10 cellular contexts compared by ENCODE assay signal in genomic region chr9:97487107-97487506, GRCh38. TPM values are rescaled to one million over a fixed set of nuclear protein-coding genes. Genes with fewer than 3 reads are reported as not detected.
A peak's percentile ranks its signal among the peaks of the same experiment; 100 is the strongest.
DNase-seq lines count a peak whose midpoint lies in the region; ATAC-seq and TF ChIP-seq lines count a peak whose summit lies in the region.
"Had no signal": no experiment of that assay in that cellular context is flagged by ENCODE, and none has a peak within 500 bp of the region (broad histone marks: within the 10 kb centered on the region; RNA-seq: fewer than 3 reads in every experiment).

No MANE protein-coding gene starts in this region.

- H3K27me3 Mint-ChIP-seq in MCF 10A (ENCODE audit: insufficient read depth, unreplicated experiment) (no peaks in the 10 kb centered on the region), T-cell (no peaks in the 10 kb centered on the region)
- H3K27me3 Mint-ChIP-seq: dendritic cell treated with granulocyte-macrophage colony-stimulating factor and Interleukin-4, amounts not matched to agents 40 ng/mL and 50 ng/mL, for 4 days had no signal

- peaks cover 0 to 4% of the 10 kb centered on the region in 2 donors for H3K9me3 ChIP-seq in breast epithelium
- no peaks in the 10 kb centered on the region for H3K9me3 ChIP-seq in OCI-LY7 (ENCODE audit: low read length)
- H3K9me3 ChIP-seq in upper lobe of right lung = peaks cover 7% of the 10 kb centered on the region

- H3K9me3 Mint-ChIP-seq in MCF 10A (ENCODE audit: unreplicated experiment) = no peaks in the 10 kb centered on the region
- H3K9me3 Mint-ChIP-seq in T-cell = peaks cover 3 to 13% (median 11%) of the 10 kb centered on the region in 3 donors
- H3K9me3 Mint-ChIP-seq: dendritic cell treated with granulocyte-macrophage colony-stimulating factor and Interleukin-4, amounts not matched to agents 40 ng/mL and 50 ng/mL, for 4 days had no signal

- H3K36me3 Mint-ChIP-seq in MCF 10A (ENCODE audit: insufficient read depth, unreplicated experiment) (peaks cover 8% of the 10 kb centered on the region), T-cell (peaks cover 81% of the 10 kb centered on the region)

- no peaks in the 10 kb centered on the region for H3K4me1 Mint-ChIP-seq in MCF 10A (ENCODE audit: insufficient read depth, unreplicated experiment)
- no peaks in the 10 kb centered on the region for H3K4me1 Mint-ChIP-seq in T-cell

- intact Hi-C loops in MCF 10A (cut with micrococcal nuclease) (no loop called here), breast epithelium (cut with DNase I; ENCODE audit: low total_unique reads) (no loop called here), OCI-LY7 (cut with micrococcal nuclease; ENCODE audit: unreplicated experiment) (no loop called here), upper lobe of right lung (cut with DNase I) (no loop called here)

- peak; percentile 25 for DNase-seq in MCF 10A (ENCODE audit: unreplicated experiment)
- no peak for DNase-seq in breast epithelium (ENCODE audit: low spot score in 2 of 2)
- no peak for DNase-seq in OCI-LY7 (ENCODE audit: low spot score)
- DNase-seq in erythroblast (lab: John Stamatoyannopoulos, UW) = peak; percentile 17 to 26
- no peak for DNase-seq in upper lobe of right lung
- no peak for DNase-seq in T-cell

- no peak overlapping the region for H3K4me3 Mint-ChIP-seq in MCF 10A (ENCODE audit: unreplicated experiment)
- no peak overlapping the region for H3K4me3 Mint-ChIP-seq in T-cell
- H3K4me3 Mint-ChIP-seq: CD14-positive monocyte; dendritic cell treated with granulocyte-macrophage colony-stimulating factor and Interleukin-4, amounts not matched to agents 40 ng/mL and 50 ng/mL, for 4 days had no signal

- no peaks in the 10 kb centered on the region for H3K36me3 ChIP-seq in breast epithelium
- no peaks in the 10 kb centered on the region for H3K36me3 ChIP-seq in OCI-LY7 (ENCODE audit: insufficient read depth, low read length)
- H3K36me3 ChIP-seq in upper lobe of right lung = peaks cover 14% of the 10 kb centered on the region

- BruUV-seq in MCF 10A (replicated peaks; lab: Mats Ljungman, UMichigan) (no TSS peak), OCI-LY7 (replicated peaks; lab: Mats Ljungman, UMichigan) (no TSS peak)

- CTCF ChIA-PET in MCF 10A (lab: Yijun Ruan, JAX) = interaction anchor here (0.6 to 4.2 kb wide), 7 partner anchors 14 to 403 kb away, joined by 3 to 36 read pairs (median 5); no protein-coding TSS in a partner anchor
- CTCF ChIA-PET in OCI-LY7 (lab: Charles Lee; ENCODE audit: unreplicated experiment) = no interaction called here
- CTCF ChIA-PET in T-cell (lab: Charles Lee) = no interaction called here

- POLR2A ChIA-PET in MCF 10A (lab: Yijun Ruan, JAX) (interaction anchor here (0.6 to 1.3 kb wide), 4 partner anchors 9 to 129 kb away, joined by 3 read pairs; no protein-coding TSS in a partner anchor), OCI-LY7 (lab: Charles Lee) (no interaction called here), T-cell (lab: Charles Lee) (no interaction called here)

- H2AFZ ChIP-seq in OCI-LY7 (ENCODE audit: low read length) = no peak overlapping the region

- H3K4me2 ChIP-seq in OCI-LY7 (ENCODE audit: low read length) = no peak overlapping the region

- H3K27ac ChIP-seq in breast epithelium = no peak overlapping the region
- H3K27ac ChIP-seq in OCI-LY7 (ENCODE audit: low read depth, low read length, poor library complexity, severe bottlenecking) = no peak overlapping the region
- H3K27ac ChIP-seq in upper lobe of right lung = no peak overlapping the region

- H3K27me3 ChIP-seq in breast epithelium (no peaks in the 10 kb centered on the region), upper lobe of right lung (no peaks in the 10 kb centered on the region)

- H3K27ac Mint-ChIP-seq in MCF 10A (ENCODE audit: low read depth, unreplicated experiment) (no peak overlapping the region), T-cell (no peak overlapping the region)
- H3K27ac Mint-ChIP-seq: dendritic cell treated with granulocyte-macrophage colony-stimulating factor and Interleukin-4, amounts not matched to agents 40 ng/mL and 50 ng/mL, for 4 days had no signal

- no peak for TF ChIP-seq POLR2A in breast epithelium (IDR thresholded peaks at IDR 0.05)
- no peak for TF ChIP-seq POLR2A in erythroblast (IDR thresholded peaks at IDR 0.05; ENCODE audit: low read length)

- peak; percentile 16 for TF ChIP-seq CTCF in MCF 10A (IDR thresholded peaks at IDR 0.05; ENCODE audit: unreplicated experiment)
- no peak for TF ChIP-seq CTCF in breast epithelium (IDR thresholded peaks at IDR 0.05)
- TF ChIP-seq CTCF in OCI-LY7 (conservative IDR thresholded peaks at IDR 0.05; ENCODE audit: low read length) = peak; percentile 58
- TF ChIP-seq CTCF in upper lobe of right lung (IDR thresholded peaks at IDR 0.05) = no peak

- no peaks in the 10 kb centered on the region for H3K79me2 ChIP-seq in OCI-LY7 (ENCODE audit: insufficient read depth, low read depth, low read length)

- no peaks in the 10 kb centered on the region for H3K9me2 ChIP-seq in OCI-LY7 (ENCODE audit: insufficient read depth, low read length)

- ATAC-seq in upper lobe of right lung (peak; percentile 64), GM18498 (IDR thresholded peaks at IDR 0.05; ENCODE audit: unreplicated experiment) (no peak), T-cell (replicated peaks in 1 of 4) (no peak), HG03139 (IDR thresholded peaks at IDR 0.05; ENCODE audit: unreplicated experiment) (no peak)

- H3K4me1 ChIP-seq in breast epithelium = no peaks in the 10 kb centered on the region
- no peaks in the 10 kb centered on the region for H3K4me1 ChIP-seq in OCI-LY7 (ENCODE audit: insufficient read depth, low read length, poor library complexity, severe bottlenecking)
- no peaks in the 10 kb centered on the region for H3K4me1 ChIP-seq in upper lobe of right lung

- H3K4me3 ChIP-seq in breast epithelium (no peak overlapping the region), OCI-LY7 (ENCODE audit: low read depth, low read length, poor library complexity, severe bottlenecking) (no peak overlapping the region), upper lobe of right lung (no peak overlapping the region)

- H4K20me1 ChIP-seq in OCI-LY7 (ENCODE audit: insufficient read depth, low read length) = no peaks in the 10 kb centered on the region

RNA-seq across cellular contexts. Expression of gene TMOD1, which starts 14.4 kb away (rescaled TPM):
- total RNA-seq in MCF 10A (2022) = 0.26 TPM in 1 of 2 replicates, not detected in the other
- total RNA-seq in breast epithelium = 10 to 100 TPM; 10.4 to 15.4 (median 13.9) TPM
- total RNA-seq in OCI-LY7 (2014; rRNA removed; shearing (Covaris generic)) = not detected in 2 replicates
- total RNA-seq in OCI-LY7 (2022) = not detected in 2 replicates
- 11.3 TPM for total RNA-seq in upper lobe of right lung
- total RNA-seq in T-cell = 1 to 10 TPM in 4 of 5 donors, under 1 TPM in 1; 0.70 to 1.9 (median 1.3) TPM

Comparison
In these comparisons a context has a peak if more than half of its experiments do, and no peak if none do; other contexts are left out.
1. DNase-seq: peak in MCF 10A (single experiment) and erythroblast (2 of 2); none in breast epithelium (0 of 2), OCI-LY7 (single experiment), upper lobe of right lung (single experiment) and T-cell (0 of 34).
2. CTCF ChIP-seq: peak in MCF 10A (single experiment) and OCI-LY7 (single experiment); none in breast epithelium (0 of 3) and upper lobe of right lung (single experiment).